ENCODE assay signal across 23 cellular contexts in the genomic region with DNA sequence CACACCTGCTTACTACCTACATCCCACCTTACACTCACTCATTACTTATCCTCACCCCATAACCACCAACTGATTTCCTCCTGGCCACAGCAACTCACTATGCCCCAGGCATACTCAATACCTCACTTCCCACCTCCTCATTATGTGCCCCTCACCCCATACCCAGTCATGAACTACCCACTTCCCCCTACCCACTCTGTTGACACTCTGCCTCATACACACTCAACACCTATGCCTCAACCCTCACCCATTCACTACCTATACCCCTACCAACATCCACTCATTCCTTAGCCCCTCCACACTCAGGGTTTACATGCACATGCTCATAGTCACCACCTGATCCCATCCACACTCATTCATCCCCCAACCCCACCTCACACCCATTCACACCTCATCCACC. TPM values are rescaled to one million over a fixed set of nuclear protein-coding genes. Genes with fewer than 3 reads are reported as not detected.
DNase-seq lines count a peak whose midpoint lies in the region; ATAC-seq, FAIRE-seq and TF ChIP-seq lines count a peak whose summit lies in the region.
"Had no signal": no experiment of that assay in that cellular context is flagged by ENCODE, and none has a peak within 500 bp of the region (broad histone marks: within the 10 kb centered on the region; RNA-seq: fewer than 3 reads in every experiment).

No MANE protein-coding gene starts in this region.

- H3K27ac Mint-ChIP-seq in stimulated activated naive CD8-positive, alpha-beta T cell treated with anti-CD3 and anti-CD28 coated beads, Interleukin-15, amount 100 ng/mL, for 72 hours = no peak overlapping the region
- no peak overlapping the region for H3K27ac Mint-ChIP-seq in stimulated activated effector memory CD8-positive, alpha-beta T cell treated with anti-CD3 and anti-CD28 coated beads, Interleukin-12 subunit alpha, Interleukin-12 subunit beta, amount 100 ng/mL, for 72 hours
- H3K27ac Mint-ChIP-seq: B cell; CD4-positive, alpha-beta T cell; CD8-positive, alpha-beta T cell had no signal

- TF ChIP-seq CTCF in bronchial epithelial cell (IDR thresholded peaks at IDR 0.05; ENCODE audit: insufficient read depth, low read length, severe bottlenecking) = no peak
- no peak for TF ChIP-seq CTCF in osteoblast (IDR thresholded peaks at IDR 0.05; ENCODE audit: extremely low read depth, low read depth, low read length)
- no peak for TF ChIP-seq CTCF in right atrium auricular region (IDR thresholded peaks at IDR 0.05)

- peak; percentile 58 for FAIRE-seq in bronchial epithelial cell (lab: Jason Lieb, UNC)
- FAIRE-seq: A549, D721Med, G401.6, GM12891, GM19239 had no signal

- peaks cover 16 to 19% of the 10 kb centered on the region in 2 donors for H3K9me3 Mint-ChIP-seq in stimulated activated naive CD8-positive, alpha-beta T cell treated with anti-CD3 and anti-CD28 coated beads, Interleukin-15, amount 100 ng/mL, for 72 hours
- peaks cover 14% of the 10 kb centered on the region for H3K9me3 Mint-ChIP-seq in stimulated activated effector memory CD8-positive, alpha-beta T cell treated with anti-CD3 and anti-CD28 coated beads, Interleukin-12 subunit alpha, Interleukin-12 subunit beta, amount 100 ng/mL, for 72 hours

- no peaks in the 10 kb centered on the region for H3K4me1 ChIP-seq in osteoblast (ENCODE audit: insufficient read depth, low read length)
- H3K4me1 ChIP-seq in right atrium auricular region = no peaks in the 10 kb centered on the region
- H3K4me1 ChIP-seq: A549; BLaER1 treated with 17β-estradiol and CSF1 and Interleukin-3, amounts not matched to agents 10 nM and 100 nM; Caco-2 had no signal

- H3K27me3 ChIP-seq in bronchial epithelial cell (ENCODE audit: control insufficient read depth, insufficient read depth, low read length) = no peaks in the 10 kb centered on the region
- no peaks in the 10 kb centered on the region for H3K27me3 ChIP-seq in osteoblast (ENCODE audit: insufficient read depth, low read length)
- H3K27me3 ChIP-seq in right atrium auricular region = no peaks in the 10 kb centered on the region
- H3K27me3 ChIP-seq: BLaER1 treated with 17β-estradiol and CSF1 and Interleukin-3, amounts not matched to agents 10 nM and 100 nM had no signal

- H3K4me1 Mint-ChIP-seq in stimulated activated naive CD8-positive, alpha-beta T cell treated with anti-CD3 and anti-CD28 coated beads, Interleukin-15, amount 100 ng/mL, for 72 hours = no peaks in the 10 kb centered on the region
- H3K4me1 Mint-ChIP-seq in stimulated activated effector memory CD8-positive, alpha-beta T cell treated with anti-CD3 and anti-CD28 coated beads, Interleukin-12 subunit alpha, Interleukin-12 subunit beta, amount 100 ng/mL, for 72 hours = no peaks in the 10 kb centered on the region
- H3K4me1 Mint-ChIP-seq: B cell had no signal

- no peak overlapping the region for H3K4me2 ChIP-seq in osteoblast (ENCODE audit: insufficient read depth, low read length)
- H3K4me2 ChIP-seq: A549; BLaER1 treated with 17β-estradiol and CSF1 and Interleukin-3, amounts not matched to agents 10 nM and 100 nM had no signal

- no peak overlapping the region for H3K4me3 ChIP-seq in bronchial epithelial cell (ENCODE audit: low read depth, low read length)
- H3K4me3 ChIP-seq in osteoblast (ENCODE audit: insufficient read depth, low read length) = no peak overlapping the region
- no peak overlapping the region for H3K4me3 ChIP-seq in right atrium auricular region
- H3K4me3 ChIP-seq: A549; BLaER1 treated with 17β-estradiol and CSF1 and Interleukin-3, amounts not matched to agents 10 nM and 100 nM had no signal

- ATAC-seq in stimulated activated naive CD8-positive, alpha-beta T cell treated with anti-CD3 and anti-CD28 coated beads, Interleukin-15, amount 100 ng/mL, for 72 hours = peak; percentile 39
- ATAC-seq in stimulated activated naive CD8-positive, alpha-beta T cell treated with anti-CD3 and anti-CD28 coated beads, Interleukin-15, Interleukin-2, amounts not matched to agents 100 U/mL and 50 U/mL, for 24 hours = no peak
- ATAC-seq in stimulated activated effector memory CD8-positive, alpha-beta T cell treated with anti-CD3 and anti-CD28 coated beads, Interleukin-12 subunit alpha, Interleukin-12 subunit beta, amount 100 ng/mL, for 72 hours = peak; percentile 49
- ATAC-seq: A549; CD8-positive, alpha-beta T cell had no signal

- H3K79me2 ChIP-seq in osteoblast (ENCODE audit: insufficient read depth, low read length) = no peaks in the 10 kb centered on the region

- H4K20me1 ChIP-seq in osteoblast (ENCODE audit: insufficient read depth, low read length) = no peaks in the 10 kb centered on the region
- H4K20me1 ChIP-seq: BLaER1 treated with 17β-estradiol and CSF1 and Interleukin-3, amounts not matched to agents 10 nM and 100 nM had no signal

- H3K36me3 Mint-ChIP-seq in stimulated activated effector memory CD8-positive, alpha-beta T cell treated with anti-CD3 and anti-CD28 coated beads, Interleukin-12 subunit alpha, Interleukin-12 subunit beta, amount 100 ng/mL, for 72 hours = no peaks in the 10 kb centered on the region
- H3K36me3 Mint-ChIP-seq: CD8-positive, alpha-beta T cell had no signal

- DNase-seq in stimulated activated naive CD8-positive, alpha-beta T cell treated with anti-CD3 and anti-CD28 coated beads, Interleukin-15, amount 100 ng/mL, for 72 hours = no peak
- no peak for DNase-seq in stimulated activated naive CD8-positive, alpha-beta T cell treated with anti-CD3 and anti-CD28 coated beads, Interleukin-15, Interleukin-2, amounts not matched to agents 100 U/mL and 50 U/mL, for 24 hours
- no peak for DNase-seq in bronchial epithelial cell (ENCODE audit: low read depth)
- DNase-seq in stimulated activated effector memory CD8-positive, alpha-beta T cell treated with anti-CD3 and anti-CD28 coated beads, Interleukin-12 subunit alpha, Interleukin-12 subunit beta, amount 100 ng/mL, for 72 hours (ENCODE audit: low spot score in 2 of 2) = no peak
- DNase-seq in osteoblast (ENCODE audit: insufficient read length, low spot score, missing footprints) = no peak
- DNase-seq in right atrium auricular region (ENCODE audit: low spot score) = no peak
- DNase-seq in activated effector memory CD4-positive, alpha-beta T cell treated with anti-CD3 and anti-CD28 coated beads, Interleukin-2, amount 50 U/mL, for 16 hours = no peak
- DNase-seq: AML-193; Caco-2; Calu3; CD4-positive, alpha-beta T cell; CD8-positive, alpha-beta T cell; DMS79 treated with DMSO at 0.1 percent for 48 hours; GF-D8 had no signal

- H2AFZ ChIP-seq in osteoblast (ENCODE audit: low read length) = no peak overlapping the region

- no peaks in the 10 kb centered on the region for H3K27me3 Mint-ChIP-seq in stimulated activated naive CD8-positive, alpha-beta T cell treated with anti-CD3 and anti-CD28 coated beads, Interleukin-15, amount 100 ng/mL, for 72 hours

- no peak overlapping the region for H3K4me3 Mint-ChIP-seq in stimulated activated naive CD8-positive, alpha-beta T cell treated with anti-CD3 and anti-CD28 coated beads, Interleukin-15, amount 100 ng/mL, for 72 hours
- H3K4me3 Mint-ChIP-seq in stimulated activated effector memory CD8-positive, alpha-beta T cell treated with anti-CD3 and anti-CD28 coated beads, Interleukin-12 subunit alpha, Interleukin-12 subunit beta, amount 100 ng/mL, for 72 hours = no peak overlapping the region
- H3K4me3 Mint-ChIP-seq: B cell; CD4-positive, alpha-beta T cell; CD8-positive, alpha-beta T cell had no signal

- H3K9me3 ChIP-seq in osteoblast (ENCODE audit: low read depth, low read length) (no peaks in the 10 kb centered on the region), right atrium auricular region (no peaks in the 10 kb centered on the region)
- H3K9me3 ChIP-seq: A549, Caco-2 had no signal

- H3K36me3 ChIP-seq in bronchial epithelial cell (ENCODE audit: control insufficient read depth, insufficient read depth, low read length) = no peaks in the 10 kb centered on the region
- H3K36me3 ChIP-seq in osteoblast (ENCODE audit: insufficient read depth, low read length) = no peaks in the 10 kb centered on the region
- H3K36me3 ChIP-seq in right atrium auricular region = no peaks in the 10 kb centered on the region
- H3K36me3 ChIP-seq: BLaER1 treated with 17β-estradiol and CSF1 and Interleukin-3, amounts not matched to agents 10 nM and 100 nM had no signal

- no peak overlapping the region for H3K27ac ChIP-seq in osteoblast (ENCODE audit: low read depth, low read length)
- H3K27ac ChIP-seq in right atrium auricular region = no peak overlapping the region
- H3K27ac ChIP-seq: 22Rv1; A549; BLaER1 treated with 17β-estradiol and CSF1 and Interleukin-3, amounts not matched to agents 10 nM and 100 nM; C4-2B had no signal

RNA-seq across cellular contexts. Expression of gene SEC61G, which starts 39.6 kb away (rescaled TPM):
- 214 and 489 TPM in 2 replicates for total RNA-seq in bronchial epithelial cell
- total RNA-seq in osteoblast = 138 and 203 TPM in 2 replicates
- total RNA-seq in right atrium auricular region = 100 to 1,000 TPM; 219 to 307 TPM
